ENCODE assay signal across 10 cellular contexts in genomic region chr19:39177736-39178135, GRCh38. TPM values are rescaled to one million over a fixed set of nuclear protein-coding genes. Genes with fewer than 3 reads are reported as not detected.
"Had no signal": no experiment of that assay in that cellular context is flagged by ENCODE, and none has a peak within 500 bp of the region (broad histone marks: within the 10 kb centered on the region; RNA-seq: fewer than 3 reads in every experiment).

No MANE protein-coding gene starts in this region.

- DNase-seq: GM23248, GOT3, H7, HFFc6, IMR-90, KBM-7 had no signal

- H3K9me3 ChIP-seq: HAP-1 had no signal

- H3K4me1 ChIP-seq: HAP-1 had no signal

- H3K9ac ChIP-seq: GM23248 had no signal

- H2AFZ ChIP-seq: GM23248 had no signal

- H3K4me3 ChIP-seq: GM23248, HAP-1 had no signal

- H3K27ac ChIP-seq: GM23248, HL-60 had no signal

RNA-seq across cellular contexts. Expression of gene NCCRP1, which starts 19.0 kb away (rescaled TPM):
- total RNA-seq: GM23248, H4, H7, HFFc6, HT1080, IMR-90 had no signal
- polyA plus RNA-seq: GM23248, IMR-90 had no signal

RNA-seq across cellular contexts. Expression of gene SYCN, which starts 26.3 kb away (rescaled TPM):
- total RNA-seq: GM23248, H4, H7, HFFc6, HT1080, IMR-90 had no signal
- polyA plus RNA-seq: GM23248, IMR-90 had no signal
